Comparison of ENCODE assay signal across 19 cellular contexts in genomic region chr1:113053344-113054138, GRCh38.
"Had no signal": no experiment of that assay in that cellular context is flagged by ENCODE, and none has a peak within 500 bp of the region (broad histone marks: within the 10 kb centered on the region; RNA-seq: fewer than 3 reads in every experiment).

No MANE protein-coding gene starts in this region.

- H3K27me3 Mint-ChIP-seq: activated naive CD8-positive, alpha-beta T cell treated with anti-CD3 and anti-CD28 coated beads for 36 hours; brain; naive thymus-derived CD4-positive, alpha-beta T cell; stimulated activated naive B cell treated with anti-CD40 and anti-IgM and Interleukin-4, amounts not matched to agents 10 μg/mL and 1 μg/mL and 100 μg/mL, for 72 hours had no signal

- H3K36me3 Mint-ChIP-seq: activated naive CD8-positive, alpha-beta T cell treated with anti-CD3 and anti-CD28 coated beads for 36 hours; brain; stimulated activated naive B cell treated with anti-CD40 and anti-IgM and Interleukin-4, amounts not matched to agents 10 μg/mL and 1 μg/mL and 100 μg/mL, for 72 hours had no signal

- H3K9me3 Mint-ChIP-seq: activated naive CD8-positive, alpha-beta T cell treated with anti-CD3 and anti-CD28 coated beads for 36 hours; brain; naive thymus-derived CD4-positive, alpha-beta T cell; stimulated activated naive B cell treated with anti-CD40 and anti-IgM and Interleukin-4, amounts not matched to agents 10 μg/mL and 1 μg/mL and 100 μg/mL, for 72 hours had no signal

- H3K27ac ChIP-seq: epithelial cell of prostate had no signal

- H3K4me3 Mint-ChIP-seq: activated naive CD8-positive, alpha-beta T cell treated with anti-CD3 and anti-CD28 coated beads for 36 hours; brain; naive thymus-derived CD4-positive, alpha-beta T cell; stimulated activated naive B cell treated with anti-CD40 and anti-IgM and Interleukin-4, amounts not matched to agents 10 μg/mL and 1 μg/mL and 100 μg/mL, for 72 hours had no signal

- H3K27ac Mint-ChIP-seq: activated naive CD8-positive, alpha-beta T cell treated with anti-CD3 and anti-CD28 coated beads for 36 hours; stimulated activated naive B cell treated with anti-CD40 and anti-IgM and Interleukin-4, amounts not matched to agents 10 μg/mL and 1 μg/mL and 100 μg/mL, for 72 hours had no signal

- ATAC-seq: left lobe of liver; naive thymus-derived CD4-positive, alpha-beta T cell; SK-N-SH treated with all-trans-retinoic acid at 6 μM for 48 hours; stimulated activated naive B cell treated with anti-CD40 and anti-IgM and Interleukin-4, amounts not matched to agents 10 μg/mL and 1 μg/mL and 100 μg/mL, for 72 hours had no signal

- DNase-seq: activated CD4-positive, alpha-beta T cell treated with anti-CD3 and anti-CD28 coated beads, Interleukin-2, amount 50 U/mL, for 1 hour; activated CD4-positive, CD25-positive, alpha-beta regulatory T cell; activated CD8-positive, alpha-beta memory T cell treated with anti-CD3 and anti-CD28 coated beads for 24 hours; activated naive CD8-positive, alpha-beta T cell treated with anti-CD3 and anti-CD28 coated beads for 36 hours; central memory CD4-positive, alpha-beta T cell; effector CD8-positive, alpha-beta T cell; foreskin melanocyte; head of caudate nucleus; islet precursor cell; mammary epithelial cell; naive thymus-derived CD4-positive, alpha-beta T cell; stimulated activated CD4-positive, alpha-beta T cell treated with anti-CD3 and anti-CD28 coated beads, Interleukin-15, amount 100 ng/mL, for 24 hours; stimulated activated CD4-positive, alpha-beta T cell treated with anti-CD3 and anti-CD28 coated beads, Interleukin-4, amount 100 ng/mL, for 1 hour; stimulated activated naive B cell treated with anti-CD40 and anti-IgM and Interleukin-4, amounts not matched to agents 10 μg/mL and 1 μg/mL and 100 μg/mL, for 72 hours; substantia nigra had no signal
